16 cellular contexts compared by ENCODE assay signal in the genomic region with DNA sequence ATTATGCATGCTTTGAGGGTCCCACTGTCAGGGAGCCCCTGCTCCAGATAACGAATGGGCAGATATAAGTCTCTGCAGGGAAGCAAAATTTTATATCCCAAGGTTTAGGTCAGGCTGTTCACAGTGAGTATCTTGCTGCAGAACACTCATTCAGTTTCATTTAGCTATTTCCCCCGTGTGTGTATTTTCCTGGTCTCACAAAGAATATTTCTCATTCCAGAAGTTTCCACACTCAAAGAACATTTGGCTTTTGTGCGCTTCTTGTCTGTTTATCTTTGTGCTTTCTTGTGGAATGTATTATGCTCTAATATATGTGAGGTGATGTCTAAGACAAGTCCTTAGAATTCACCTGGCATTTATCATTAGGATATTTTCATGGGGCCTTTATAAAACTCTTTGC.
DNase-seq lines count a peak whose midpoint lies in the region; ATAC-seq and TF ChIP-seq lines count a peak whose summit lies in the region.
"Had no signal": no experiment of that assay in that cellular context is flagged by ENCODE, and none has a peak within 500 bp of the region (broad histone marks: within the 10 kb centered on the region; RNA-seq: fewer than 3 reads in every experiment).

No MANE protein-coding gene starts in this region.

- H3K4me1 Mint-ChIP-seq in chondrocyte (ENCODE audit: low read depth): peaks cover 43% of the 10 kb centered on the region
- no peaks in the 10 kb centered on the region for H3K4me1 Mint-ChIP-seq in nephron progenitor cell
- H3K4me1 Mint-ChIP-seq: CD4-positive, CD25-positive, alpha-beta regulatory T cell had no signal

- no peak for ATAC-seq in HG02973 (IDR thresholded peaks at IDR 0.05; ENCODE audit: unreplicated experiment)
- ATAC-seq: GM12878 had no signal

- H2BK5ac ChIP-seq in neuronal stem cell (ENCODE audit: low read length): no peak overlapping the region

- no peak overlapping the region for H3K14ac ChIP-seq in neuronal stem cell (ENCODE audit: low read length)

- H3K4me1 ChIP-seq in adipocyte (ENCODE audit: control insufficient read depth, insufficient read depth, low read length) (peaks cover 8% of the 10 kb centered on the region), neuronal stem cell (ENCODE audit: control insufficient read depth in 2 of 2, insufficient read depth in 1 of 2, low read depth in 1 of 2, low read length in 2 of 2) (peaks cover 0 to 8% of the 10 kb centered on the region in 2 donors), uterus (peaks cover 0 to 6% of the 10 kb centered on the region in 2 donors)

- H3K36me3 ChIP-seq in adipocyte (ENCODE audit: control insufficient read depth, insufficient read depth, low read length, severe bottlenecking): no peaks in the 10 kb centered on the region
- no peaks in the 10 kb centered on the region for H3K36me3 ChIP-seq in neuronal stem cell (replicated peaks in 1 of 2; ENCODE audit: control insufficient read depth in 2 of 2, insufficient read depth in 2 of 2, low read length in 2 of 2)
- H3K36me3 ChIP-seq in uterus: no peaks in the 10 kb centered on the region
- H3K36me3 ChIP-seq: BLaER1 treated with 17β-estradiol and CSF1 and Interleukin-3, amounts not matched to agents 10 nM and 100 nM had no signal

- no peak overlapping the region for H3K4ac ChIP-seq in neuronal stem cell (ENCODE audit: low read length)

- H3K27ac Mint-ChIP-seq in chondrocyte (ENCODE audit: unreplicated experiment) (peak overlapping the region; percentile 22), nephron progenitor cell (no peak overlapping the region)
- H3K27ac Mint-ChIP-seq: CD4-positive, CD25-positive, alpha-beta regulatory T cell had no signal

- no peak overlapping the region for H2BK12ac ChIP-seq in neuronal stem cell (ENCODE audit: low read length)

- H2BK120ac ChIP-seq in neuronal stem cell (ENCODE audit: low read depth, low read length): no peak overlapping the region

- no peak overlapping the region for H3K4me3 ChIP-seq in adipocyte (ENCODE audit: low read length)
- H3K4me3 ChIP-seq in neuronal stem cell (ENCODE audit: low read length in 2 of 2): no peak overlapping the region
- no peak overlapping the region for H3K4me3 ChIP-seq in uterus
- H3K4me3 ChIP-seq: BLaER1 treated with 17β-estradiol and CSF1 and Interleukin-3, amounts not matched to agents 10 nM and 100 nM; GM12878; GM23248 had no signal

- H3K18ac ChIP-seq in neuronal stem cell (ENCODE audit: low read length): no peak overlapping the region

- no peak overlapping the region for H3K4me2 ChIP-seq in neuronal stem cell (ENCODE audit: insufficient read depth, low read length, poor library complexity, severe bottlenecking)
- H3K4me2 ChIP-seq: BLaER1 treated with 17β-estradiol and CSF1 and Interleukin-3, amounts not matched to agents 10 nM and 100 nM had no signal

- H3K23ac ChIP-seq in neuronal stem cell (ENCODE audit: low read depth, low read length, poor library complexity): no peak overlapping the region

- intact Hi-C loops in uterus (cut with DNase I; ENCODE audit: low total_unique reads): no loop called here

- no peaks in the 10 kb centered on the region for H3K36me3 Mint-ChIP-seq in chondrocyte (ENCODE audit: low read depth)
- no peaks in the 10 kb centered on the region for H3K36me3 Mint-ChIP-seq in nephron progenitor cell (ENCODE audit: low read depth)
- H3K36me3 Mint-ChIP-seq: CD4-positive, CD25-positive, alpha-beta regulatory T cell had no signal

- no peak for TF ChIP-seq POLR2A in uterus (IDR thresholded peaks at IDR 0.05)

- H3K27me3 ChIP-seq in adipocyte (replicated peaks; ENCODE audit: control insufficient read depth, insufficient read depth, low read length): no peaks in the 10 kb centered on the region
- no peaks in the 10 kb centered on the region for H3K27me3 ChIP-seq in neuronal stem cell (ENCODE audit: control insufficient read depth in 3 of 3, insufficient read depth in 3 of 3, low read depth in 1 of 3, low read length in 3 of 3)
- H3K27me3 ChIP-seq in uterus: no peaks in the 10 kb centered on the region
- H3K27me3 ChIP-seq: BLaER1 treated with 17β-estradiol and CSF1 and Interleukin-3, amounts not matched to agents 10 nM and 100 nM had no signal

- no peak overlapping the region for H3K4me3 Mint-ChIP-seq in chondrocyte (ENCODE audit: unreplicated experiment)
- no peak overlapping the region for H3K4me3 Mint-ChIP-seq in nephron progenitor cell
- H3K4me3 Mint-ChIP-seq: CD4-positive, CD25-positive, alpha-beta regulatory T cell had no signal

- H3K27ac ChIP-seq in neuronal stem cell (replicated peaks; ENCODE audit: low read length): no peak overlapping the region
- H3K27ac ChIP-seq in uterus: no peak overlapping the region
- H3K27ac ChIP-seq: BLaER1 treated with 17β-estradiol and CSF1 and Interleukin-3, amounts not matched to agents 10 nM and 100 nM; GM23248 had no signal

- H4K91ac ChIP-seq in neuronal stem cell (ENCODE audit: low read depth, low read length, poor library complexity): no peak overlapping the region

- H3K9ac ChIP-seq in adipocyte (ENCODE audit: low read length): no peak overlapping the region
- H3K9ac ChIP-seq in neuronal stem cell (ENCODE audit: low read depth, low read length, poor library complexity): no peak overlapping the region
- H3K9ac ChIP-seq: BLaER1 treated with 17β-estradiol and CSF1 and Interleukin-3, amounts not matched to agents 10 nM and 100 nM; GM23248 had no signal

- H3K27me3 Mint-ChIP-seq in chondrocyte (ENCODE audit: low read depth): no peaks in the 10 kb centered on the region
- no peaks in the 10 kb centered on the region for H3K27me3 Mint-ChIP-seq in nephron progenitor cell (ENCODE audit: low read depth, poor library complexity)

- H2AK5ac ChIP-seq in neuronal stem cell (ENCODE audit: low read depth, low read length): no peak overlapping the region

- TF ChIP-seq CTCF in chondrocyte (IDR thresholded peaks at IDR 0.05) (no peak), uterus (IDR thresholded peaks at IDR 0.05) (no peak), nephron progenitor cell (IDR thresholded peaks at IDR 0.05) (no peak)

- H2BK15ac ChIP-seq in neuronal stem cell (ENCODE audit: low read length): no peak overlapping the region

- peak overlapping the region; percentile 54 for H2AFZ ChIP-seq in neuronal stem cell (ENCODE audit: low read length)
- H2AFZ ChIP-seq: GM23248 had no signal

- H4K8ac ChIP-seq in neuronal stem cell (ENCODE audit: low read depth, low read length): no peak overlapping the region

- H3K9me3 Mint-ChIP-seq in chondrocyte (ENCODE audit: low read depth) (no peaks in the 10 kb centered on the region), nephron progenitor cell (no peaks in the 10 kb centered on the region)

- no CpG with 5 or more reads among the region's 3 CpGs for WGBS in neuronal stem cell (ENCODE audit: extremely low coverage in 2 of 2, insufficient read length in 2 of 2, insufficient replicate concordance in 1 of 2), 2 donors

- no peaks in the 10 kb centered on the region for H3K79me1 ChIP-seq in neuronal stem cell (ENCODE audit: low read depth, low read length)

- H3K9me3 ChIP-seq in adipocyte (ENCODE audit: control insufficient read depth, low read length) (no peaks in the 10 kb centered on the region), neuronal stem cell (replicated peaks in 1 of 2; ENCODE audit: control insufficient read depth in 2 of 2, insufficient read depth in 1 of 2, low read depth in 1 of 2, low read length in 2 of 2) (no peaks in the 10 kb centered on the region), uterus (no peaks in the 10 kb centered on the region)
- H3K9me3 ChIP-seq: BLaER1 treated with 17β-estradiol and CSF1 and Interleukin-3, amounts not matched to agents 10 nM and 100 nM had no signal

- DNase-seq in adipocyte (ENCODE audit: low read depth) (peak; percentile 45), chondrocyte (ENCODE audit: low spot score) (no peak), iris pigment epithelial cell (ENCODE audit: low read depth) (peak; percentile 52), neuronal stem cell (ENCODE audit: low spot score) (no peak), uterus (no peak), NCI-H2227 (lab: John Stamatoyannopoulos, UW; ENCODE audit: unreplicated experiment) (no peak), nephron progenitor cell (no peak)
- DNase-seq: ACHN; Calu3; CD4-positive, CD25-positive, alpha-beta regulatory T cell; DMS 273 treated with DMSO at 0.1 percent for 48 hours; GM23248; H7 had no signal

Comparison
In these comparisons a context has a peak if more than half of its experiments do, and no peak if none do; other contexts are left out.
1. DNase-seq: peak in adipocyte (single experiment) and iris pigment epithelial cell (single experiment); none in chondrocyte (single experiment), neuronal stem cell (single experiment), uterus (0 of 2), NCI-H2227 (single experiment) and nephron progenitor cell (single experiment).